1 cellular context compared by ENCODE assay signal in the genomic region with DNA sequence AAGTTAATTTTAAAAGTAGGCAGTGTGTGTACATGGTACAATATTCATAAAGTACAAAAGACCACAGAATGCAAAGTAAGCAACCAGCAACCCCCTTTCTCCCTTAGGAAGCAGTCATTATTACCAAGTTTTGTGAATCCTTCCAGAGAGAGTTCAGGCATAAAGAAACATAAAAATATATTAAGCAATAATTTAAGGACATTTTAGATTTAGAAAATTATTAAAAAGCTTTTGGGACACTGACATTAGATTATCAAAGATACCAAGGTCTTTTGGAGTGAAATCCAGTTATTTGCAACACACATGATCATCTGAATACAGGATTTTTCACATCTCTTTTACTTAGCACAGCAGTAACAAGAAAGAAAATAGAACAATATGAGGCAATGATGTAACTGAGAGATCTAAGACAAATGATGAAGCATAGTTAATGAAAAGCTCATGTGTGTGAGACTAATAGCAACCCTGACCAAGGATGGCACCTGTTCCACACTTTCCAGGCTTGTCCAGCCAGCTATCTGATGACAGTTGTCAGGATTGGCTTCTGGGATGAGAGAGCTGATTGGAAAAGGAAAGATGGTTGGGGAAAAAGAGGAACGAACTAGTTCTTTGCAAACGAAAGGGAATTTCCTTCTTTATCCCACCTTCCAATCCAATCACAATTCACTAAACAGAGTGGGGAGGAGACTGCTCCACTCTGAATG.
TF ChIP-seq lines count a peak whose summit lies in the region.

No MANE protein-coding gene starts in this region.

TF ChIP-seq in H1, 55 proteins besides CTCF, POLR2A, EP300 and RAD21:
- TF ChIP-seq TAF1 (IDR thresholded peaks at IDR 0.05; ENCODE audit: low read depth, low read length) (no peak), SIX5 (IDR thresholded peaks at IDR 0.05; ENCODE audit: low read depth, low read length) (no peak), TCF12 (IDR thresholded peaks at IDR 0.05; ENCODE audit: low read depth, low read length) (no peak), SP2 (IDR thresholded peaks at IDR 0.05; ENCODE audit: low read length) (no peak), CBX8 (IDR thresholded peaks at IDR 0.05; ENCODE audit: borderline replicate concordance, low read depth, low read length) (no peak)
- TF ChIP-seq, protein P1, sequence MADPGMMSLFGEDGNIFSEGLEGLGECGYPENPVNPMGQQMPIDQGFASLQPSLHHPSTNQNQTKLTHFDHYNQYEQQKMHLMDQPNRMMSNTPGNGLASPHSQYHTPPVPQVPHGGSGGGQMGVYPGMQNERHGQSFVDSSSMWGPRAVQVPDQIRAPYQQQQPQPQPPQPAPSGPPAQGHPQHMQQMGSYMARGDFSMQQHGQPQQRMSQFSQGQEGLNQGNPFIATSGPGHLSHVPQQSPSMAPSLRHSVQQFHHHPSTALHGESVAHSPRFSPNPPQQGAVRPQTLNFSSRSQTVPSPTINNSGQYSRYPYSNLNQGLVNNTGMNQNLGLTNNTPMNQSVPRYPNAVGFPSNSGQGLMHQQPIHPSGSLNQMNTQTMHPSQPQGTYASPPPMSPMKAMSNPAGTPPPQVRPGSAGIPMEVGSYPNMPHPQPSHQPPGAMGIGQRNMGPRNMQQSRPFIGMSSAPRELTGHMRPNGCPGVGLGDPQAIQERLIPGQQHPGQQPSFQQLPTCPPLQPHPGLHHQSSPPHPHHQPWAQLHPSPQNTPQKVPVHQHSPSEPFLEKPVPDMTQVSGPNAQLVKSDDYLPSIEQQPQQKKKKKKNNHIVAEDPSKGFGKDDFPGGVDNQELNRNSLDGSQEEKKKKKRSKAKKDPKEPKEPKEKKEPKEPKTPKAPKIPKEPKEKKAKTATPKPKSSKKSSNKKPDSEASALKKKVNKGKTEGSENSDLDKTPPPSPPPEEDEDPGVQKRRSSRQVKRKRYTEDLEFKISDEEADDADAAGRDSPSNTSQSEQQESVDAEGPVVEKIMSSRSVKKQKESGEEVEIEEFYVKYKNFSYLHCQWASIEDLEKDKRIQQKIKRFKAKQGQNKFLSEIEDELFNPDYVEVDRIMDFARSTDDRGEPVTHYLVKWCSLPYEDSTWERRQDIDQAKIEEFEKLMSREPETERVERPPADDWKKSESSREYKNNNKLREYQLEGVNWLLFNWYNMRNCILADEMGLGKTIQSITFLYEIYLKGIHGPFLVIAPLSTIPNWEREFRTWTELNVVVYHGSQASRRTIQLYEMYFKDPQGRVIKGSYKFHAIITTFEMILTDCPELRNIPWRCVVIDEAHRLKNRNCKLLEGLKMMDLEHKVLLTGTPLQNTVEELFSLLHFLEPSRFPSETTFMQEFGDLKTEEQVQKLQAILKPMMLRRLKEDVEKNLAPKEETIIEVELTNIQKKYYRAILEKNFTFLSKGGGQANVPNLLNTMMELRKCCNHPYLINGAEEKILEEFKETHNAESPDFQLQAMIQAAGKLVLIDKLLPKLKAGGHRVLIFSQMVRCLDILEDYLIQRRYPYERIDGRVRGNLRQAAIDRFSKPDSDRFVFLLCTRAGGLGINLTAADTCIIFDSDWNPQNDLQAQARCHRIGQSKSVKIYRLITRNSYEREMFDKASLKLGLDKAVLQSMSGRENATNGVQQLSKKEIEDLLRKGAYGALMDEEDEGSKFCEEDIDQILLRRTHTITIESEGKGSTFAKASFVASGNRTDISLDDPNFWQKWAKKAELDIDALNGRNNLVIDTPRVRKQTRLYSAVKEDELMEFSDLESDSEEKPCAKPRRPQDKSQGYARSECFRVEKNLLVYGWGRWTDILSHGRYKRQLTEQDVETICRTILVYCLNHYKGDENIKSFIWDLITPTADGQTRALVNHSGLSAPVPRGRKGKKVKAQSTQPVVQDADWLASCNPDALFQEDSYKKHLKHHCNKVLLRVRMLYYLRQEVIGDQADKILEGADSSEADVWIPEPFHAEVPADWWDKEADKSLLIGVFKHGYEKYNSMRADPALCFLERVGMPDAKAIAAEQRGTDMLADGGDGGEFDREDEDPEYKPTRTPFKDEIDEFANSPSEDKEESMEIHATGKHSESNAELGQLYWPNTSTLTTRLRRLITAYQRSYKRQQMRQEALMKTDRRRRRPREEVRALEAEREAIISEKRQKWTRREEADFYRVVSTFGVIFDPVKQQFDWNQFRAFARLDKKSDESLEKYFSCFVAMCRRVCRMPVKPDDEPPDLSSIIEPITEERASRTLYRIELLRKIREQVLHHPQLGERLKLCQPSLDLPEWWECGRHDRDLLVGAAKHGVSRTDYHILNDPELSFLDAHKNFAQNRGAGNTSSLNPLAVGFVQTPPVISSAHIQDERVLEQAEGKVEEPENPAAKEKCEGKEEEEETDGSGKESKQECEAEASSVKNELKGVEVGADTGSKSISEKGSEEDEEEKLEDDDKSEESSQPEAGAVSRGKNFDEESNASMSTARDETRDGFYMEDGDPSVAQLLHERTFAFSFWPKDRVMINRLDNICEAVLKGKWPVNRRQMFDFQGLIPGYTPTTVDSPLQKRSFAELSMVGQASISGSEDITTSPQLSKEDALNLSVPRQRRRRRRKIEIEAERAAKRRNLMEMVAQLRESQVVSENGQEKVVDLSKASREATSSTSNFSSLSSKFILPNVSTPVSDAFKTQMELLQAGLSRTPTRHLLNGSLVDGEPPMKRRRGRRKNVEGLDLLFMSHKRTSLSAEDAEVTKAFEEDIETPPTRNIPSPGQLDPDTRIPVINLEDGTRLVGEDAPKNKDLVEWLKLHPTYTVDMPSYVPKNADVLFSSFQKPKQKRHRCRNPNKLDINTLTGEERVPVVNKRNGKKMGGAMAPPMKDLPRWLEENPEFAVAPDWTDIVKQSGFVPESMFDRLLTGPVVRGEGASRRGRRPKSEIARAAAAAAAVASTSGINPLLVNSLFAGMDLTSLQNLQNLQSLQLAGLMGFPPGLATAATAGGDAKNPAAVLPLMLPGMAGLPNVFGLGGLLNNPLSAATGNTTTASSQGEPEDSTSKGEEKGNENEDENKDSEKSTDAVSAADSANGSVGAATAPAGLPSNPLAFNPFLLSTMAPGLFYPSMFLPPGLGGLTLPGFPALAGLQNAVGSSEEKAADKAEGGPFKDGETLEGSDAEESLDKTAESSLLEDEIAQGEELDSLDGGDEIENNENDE (IDR thresholded peaks at IDR 0.05; ENCODE audit: insufficient replicate concordance, low read length): no peak
